8 cellular contexts compared by ENCODE assay signal in genomic region chr19:3500429-3501101, GRCh38. TPM values are rescaled to one million over a fixed set of nuclear protein-coding genes. Genes with fewer than 3 reads are reported as not detected.
DNase-seq lines count a peak whose midpoint lies in the region; ATAC-seq and TF ChIP-seq lines count a peak whose summit lies in the region.

A gene with protein sequence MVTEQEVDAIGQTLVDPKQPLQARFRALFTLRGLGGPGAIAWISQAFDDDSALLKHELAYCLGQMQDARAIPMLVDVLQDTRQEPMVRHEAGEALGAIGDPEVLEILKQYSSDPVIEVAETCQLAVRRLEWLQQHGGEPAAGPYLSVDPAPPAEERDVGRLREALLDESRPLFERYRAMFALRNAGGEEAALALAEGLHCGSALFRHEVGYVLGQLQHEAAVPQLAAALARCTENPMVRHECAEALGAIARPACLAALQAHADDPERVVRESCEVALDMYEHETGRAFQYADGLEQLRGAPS (minus strand): TSS chr19:3500674. CDS start chr19:3496814, 3,860 bp downstream.

- H3K4me1 ChIP-seq in A673 (ENCODE audit: insufficient read depth, low read length, poor library complexity, severe bottlenecking) (peaks cover 10% of the 10 kb centered on the region), breast epithelium (peaks cover 5 to 6% of the 10 kb centered on the region in 2 donors), iPS-20b (ENCODE audit: insufficient read depth, low read length) (no peaks in the 10 kb centered on the region)

- intact Hi-C loops in A673 (cut with micrococcal nuclease; ENCODE audit: unreplicated experiment) = no loop called here
- intact Hi-C loops in breast epithelium (cut with DNase I; ENCODE audit: low total_unique reads) = no loop called here

- H3K27me3 ChIP-seq in A673 (replicated peaks; ENCODE audit: insufficient read depth, low read depth, low read length, poor library complexity) = no peaks in the 10 kb centered on the region
- H3K27me3 ChIP-seq in breast epithelium = no peaks in the 10 kb centered on the region
- no peaks in the 10 kb centered on the region for H3K27me3 ChIP-seq in iPS-20b (ENCODE audit: insufficient read depth, low read length)

- TF ChIP-seq CTCF in A673 (conservative IDR thresholded peaks at IDR 0.05; ENCODE audit: low read depth, low read length) (no peak), VCaP (conservative IDR thresholded peaks at IDR 0.05) (no peak), breast epithelium (IDR thresholded peaks at IDR 0.05) (no peak)

- H3K9ac ChIP-seq in iPS-20b (ENCODE audit: low read depth, low read length) = peak within 1 kb of the TSS; percentile 100

- POLR2A ChIA-PET in A673 (lab: Charles Lee; ENCODE audit: low non-redundant PET) = interaction anchor here (0.6 kb wide), 1 partner anchor 72 kb away, joined by 3 read pairs; no protein-coding TSS in a partner anchor

- CTCF ChIA-PET in A673 (lab: Charles Lee) = interaction anchor here (1.0 kb wide), 1 partner anchor 15 kb away, joined by 4 read pairs; no protein-coding TSS in a partner anchor

- H3K27ac ChIP-seq in A673 (ENCODE audit: low read depth, low read length, poor library complexity, severe bottlenecking) = peak within 1 kb of the TSS; percentile 100
- H3K27ac ChIP-seq in VCaP = peak within 1 kb of the TSS; percentile 92
- H3K27ac ChIP-seq in breast epithelium = peak within 1 kb of the TSS; percentile 92 to 97
- peak within 1 kb of the TSS; percentile 99 for H3K27ac ChIP-seq in iPS-20b (ENCODE audit: low read length)
- peak within 1 kb of the TSS; percentile 88 to 100 (median 98) for H3K27ac ChIP-seq in skin epidermis

- ATAC-seq in GM18868 (IDR thresholded peaks at IDR 0.05; ENCODE audit: unreplicated experiment) (peak; percentile 79), HG03108 (IDR thresholded peaks at IDR 0.05; ENCODE audit: unreplicated experiment) (peak; percentile 84)

- no peaks in the 10 kb centered on the region for H3K9me3 ChIP-seq in A673 (ENCODE audit: low read depth, low read length, poor library complexity, severe bottlenecking)
- H3K9me3 ChIP-seq in breast epithelium = no peaks in the 10 kb centered on the region
- H3K9me3 ChIP-seq in iPS-20b (ENCODE audit: insufficient read depth, low read depth, low read length) = no peaks in the 10 kb centered on the region

- no TSS peak for BruUV-seq in A673 (replicated peaks; lab: Mats Ljungman, UMichigan)

- H3K36me3 ChIP-seq in A673 (ENCODE audit: insufficient read depth, low read length, poor library complexity, severe bottlenecking) = peaks cover 12% of the 10 kb centered on the region
- H3K36me3 ChIP-seq in breast epithelium = no peaks in the 10 kb centered on the region
- H3K36me3 ChIP-seq in iPS-20b (ENCODE audit: insufficient read depth, low read depth, low read length) = peaks cover 18% of the 10 kb centered on the region; the same call in 1 of the 2 replicates

- peak; percentile 98 for DNase-seq in A673 (ENCODE audit: low spot score)
- DNase-seq in NCI-H2196 treated with DMSO at 0.1 percent for 48 hours (lab: John Stamatoyannopoulos, UW; ENCODE audit: unreplicated experiment) = peak; percentile 93
- peak; percentile 94 to 95 for DNase-seq in breast epithelium (ENCODE audit: low spot score in 2 of 2)

- H3K4me3 ChIP-seq in A673 (ENCODE audit: low read depth, low read length, poor library complexity, severe bottlenecking) (peak within 1 kb of the TSS; percentile 81), breast epithelium (peak within 1 kb of the TSS; percentile 77 to 98 (median 88)), iPS-20b (ENCODE audit: low read length) (peak within 1 kb of the TSS; percentile 97), skin epidermis (peak within 1 kb of the TSS; percentile 77 to 99 (median 89))

- TF ChIP-seq POLR2A in breast epithelium (IDR thresholded peaks at IDR 0.05) = no peak

RNA-seq across cellular contexts. Expression of the gene that starts here (rescaled TPM):
- total RNA-seq in A673 (2021) (19.0 and 22.3 TPM in 2 replicates), breast epithelium (10 to 100 TPM; 11.6 to 13.4 (median 12.2) TPM)

Comparison
In these comparisons a context has a peak if more than half of its experiments do, and no peak if none do; other contexts are left out.
1. Peak in every context shown above with its lines: DNase-seq, ATAC-seq, H3K4me3 ChIP-seq and H3K27ac ChIP-seq.